ENCODE assay signal across 24 cellular contexts in the genomic region with DNA sequence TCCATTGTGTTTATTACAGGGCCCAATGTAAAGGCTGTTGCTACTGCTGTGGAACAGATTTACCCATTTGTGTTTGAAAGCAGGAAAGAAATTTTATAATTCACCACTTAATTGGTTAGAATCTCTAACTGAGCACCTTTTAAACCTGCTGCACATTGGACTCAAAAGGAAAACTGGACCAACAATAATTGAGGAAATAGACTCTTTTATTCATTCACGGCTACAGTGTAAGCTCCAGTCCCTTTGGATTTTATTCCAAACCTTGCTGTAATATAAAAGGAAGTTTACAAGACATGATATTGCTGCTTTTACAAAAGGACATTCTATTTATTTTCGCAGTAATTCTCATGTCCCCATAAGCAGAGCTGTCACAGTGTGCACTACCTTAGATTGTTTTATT.
"Had no signal": no experiment of that assay in that cellular context is flagged by ENCODE, and none has a peak within 500 bp of the region (broad histone marks: within the 10 kb centered on the region; RNA-seq: fewer than 3 reads in every experiment).

No MANE protein-coding gene starts in this region.

- H3K27me3 ChIP-seq: dorsolateral prefrontal cortex, ovary, sigmoid colon, testis, tibial artery, upper lobe of left lung had no signal

- FAIRE-seq: frontal cortex, keratinocyte, urothelium cell line had no signal

- H3K9me3 ChIP-seq: ovary, psoas muscle, sigmoid colon, testis, tibial artery, upper lobe of left lung had no signal

- H3K4me1 ChIP-seq: psoas muscle, testis had no signal

- H3K4me3 ChIP-seq: dorsolateral prefrontal cortex, ovary, psoas muscle, sigmoid colon, testis, tibial artery, upper lobe of left lung had no signal

- H3K27ac ChIP-seq: dorsolateral prefrontal cortex, ovary, psoas muscle, sigmoid colon, testis, tibial artery, upper lobe of left lung had no signal

- ATAC-seq: left lobe of liver; naive thymus-derived CD8-positive, alpha-beta T cell; psoas muscle; right cardiac atrium; stimulated activated memory B cell treated with anti-CD40 and anti-IgM and Interleukin-4, amounts not matched to agents 10 μg/mL and 1 μg/mL and 100 μg/mL, for 72 hours; stimulated activated naive CD8-positive, alpha-beta T cell treated with anti-CD3 and anti-CD28 coated beads, Interleukin-15, Interleukin-2, amounts not matched to agents 100 U/mL and 50 U/mL, for 24 hours had no signal

- DNase-seq: dorsolateral prefrontal cortex; effector CD4-positive, alpha-beta T cell; hypothalamus; immature natural killer cell; mesendoderm; midbrain; naive thymus-derived CD8-positive, alpha-beta T cell; occipital lobe; ovary; posterior cingulate gyrus; psoas muscle; right cardiac atrium; sigmoid colon; stimulated activated CD4-positive, alpha-beta T cell treated with anti-CD3 and anti-CD28 coated beads, Interleukin-4, amount 100 ng/mL, for 4 hours; stimulated activated naive CD8-positive, alpha-beta T cell treated with anti-CD3 and anti-CD28 coated beads, Interleukin-15, Interleukin-2, amounts not matched to agents 100 U/mL and 50 U/mL, for 24 hours; substantia nigra; testis; tibial artery; upper lobe of left lung had no signal

- H3K36me3 ChIP-seq: ovary had no signal
